8 cellular contexts compared by ENCODE assay signal in the genomic region with DNA sequence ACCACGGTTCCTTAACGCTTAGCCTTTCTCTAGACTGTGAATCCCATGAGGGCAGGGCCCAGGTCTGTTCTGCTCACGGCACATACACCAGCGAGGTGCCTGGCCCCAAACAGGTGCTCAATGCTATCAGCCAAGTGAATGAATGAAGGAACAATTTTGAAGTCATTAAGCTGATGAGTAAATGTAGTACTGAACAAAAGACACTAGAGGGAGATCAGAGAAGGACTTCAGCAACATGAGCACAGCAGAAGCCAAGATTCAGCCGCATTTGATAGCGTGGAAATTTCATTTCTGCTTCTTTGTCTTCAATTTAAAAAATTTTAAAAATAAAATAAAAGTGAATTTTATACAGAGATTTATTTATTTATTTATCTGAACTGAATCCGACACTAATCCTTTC. TPM values are rescaled to one million over a fixed set of nuclear protein-coding genes. Genes with fewer than 3 reads are reported as not detected.
A peak's percentile ranks its signal among the peaks of the same experiment; 100 is the strongest.
DNase-seq lines count a peak whose midpoint lies in the region; ATAC-seq, FAIRE-seq and TF ChIP-seq lines count a peak whose summit lies in the region.

No MANE protein-coding gene starts in this region.

- WGBS in small intestine, 3 donors = 77 to 83% (median 78%) methylated on average over 7 of the region's 7 CpGs

- TF ChIP-seq POLR2A in gastrocnemius medialis (IDR thresholded peaks at IDR 0.05) = no peak

- no peaks in the 10 kb centered on the region for H3K4me1 ChIP-seq in small intestine (ENCODE audit: control insufficient read depth in 2 of 2, insufficient read depth in 1 of 2, low read depth in 1 of 2, low read length in 1 of 2)
- no peaks in the 10 kb centered on the region for H3K4me1 ChIP-seq in gastrocnemius medialis

- peaks cover 1% of the 10 kb centered on the region for H3K9me3 ChIP-seq in small intestine (ENCODE audit: control insufficient read depth, low read depth)
- no peaks in the 10 kb centered on the region for H3K9me3 ChIP-seq in gastrocnemius medialis

- ATAC-seq in GM19351 (IDR thresholded peaks at IDR 0.05; ENCODE audit: unreplicated experiment) = peak; percentile 55
- no peak for ATAC-seq in gastrocnemius medialis

- DNase-seq in NCI-H526 treated with DMSO at 0.1 percent for 48 hours (lab: John Stamatoyannopoulos, UW) = peak; percentile 26
- DNase-seq in epithelial cell of esophagus (ENCODE audit: low read depth) = peak; percentile 21
- peak; percentile 1 for DNase-seq in skeletal muscle cell (ENCODE audit: low read depth)
- no peak for DNase-seq in DMS 273 treated with DMSO at 0.1 percent for 48 hours (lab: John Stamatoyannopoulos, UW)
- no peak for DNase-seq in small intestine
- no peak for DNase-seq in gastrocnemius medialis
- no peak for DNase-seq in stimulated activated CD4-positive, alpha-beta T cell treated with anti-CD3 and anti-CD28 coated beads, Interleukin-2, amount 100 ng/mL, for 24 hours

- H3K36me3 ChIP-seq in small intestine (ENCODE audit: control insufficient read depth in 2 of 2, insufficient read depth in 2 of 2, low read length in 2 of 2) = no peaks in the 10 kb centered on the region
- H3K36me3 ChIP-seq in gastrocnemius medialis = no peaks in the 10 kb centered on the region

- peak; percentile 29 for TF ChIP-seq CTCF in epithelial cell of esophagus (IDR thresholded peaks at IDR 0.05; ENCODE audit: insufficient read depth, low read depth, low read length, missing control alignments)
- TF ChIP-seq CTCF in gastrocnemius medialis (IDR thresholded peaks at IDR 0.05 in 4 of 5, conservative IDR thresholded peaks at IDR 0.05 in 1 of 5) = peak in 1 of 5 experiments; percentile 31

- H3K27me3 ChIP-seq in small intestine (ENCODE audit: control insufficient read depth in 2 of 2, insufficient read depth in 2 of 2, low read length in 2 of 2) = no peaks in the 10 kb centered on the region
- H3K27me3 ChIP-seq in gastrocnemius medialis = no peaks in the 10 kb centered on the region

- no peak overlapping the region for H3K4me3 ChIP-seq in epithelial cell of esophagus (ENCODE audit: low read length)
- no peak overlapping the region for H3K4me3 ChIP-seq in skeletal muscle cell (ENCODE audit: low read depth, low read length)
- no peak overlapping the region for H3K4me3 ChIP-seq in small intestine (ENCODE audit: low read depth in 1 of 2, low read length in 2 of 2)
- H3K4me3 ChIP-seq in gastrocnemius medialis = no peak overlapping the region

- intact Hi-C loops in gastrocnemius medialis (cut with DNase I; ENCODE audit: low total_unique reads) = no loop called here

- H3K27ac ChIP-seq in small intestine (ENCODE audit: low read depth in 1 of 2, low read length in 1 of 2) (no peak overlapping the region), gastrocnemius medialis (no peak overlapping the region)

- no peak for FAIRE-seq in small intestine (lab: Jason Lieb, UNC)

- in situ Hi-C loops in gastrocnemius medialis (cut with MboI; ENCODE audit: low sequenced_read_pairs in 4 of 4) = loop anchor here in 1 of 4 donors (25.0 kb wide), 1 partner anchor 278 kb away; no protein-coding TSS in a partner anchor

RNA-seq across cellular contexts. Expression of a gene that starts 20.1 kb away (rescaled TPM):
- under 1 TPM in 1 of 3 donors, not detected in 2; 0.03 TPM for polyA plus RNA-seq in small intestine
- under 1 TPM in 1 of 4 donors, not detected in 3; 0.02 TPM for total RNA-seq in gastrocnemius medialis

Comparison
In these comparisons a context has a peak if more than half of its experiments do, and no peak if none do; other contexts are left out.
1. DNase-seq: peak in NCI-H526 treated with DMSO at 0.1 percent for 48 hours (single experiment), epithelial cell of esophagus (single experiment) and skeletal muscle cell (single experiment); none in DMS 273 treated with DMSO at 0.1 percent for 48 hours (single experiment), small intestine (single experiment), gastrocnemius medialis (0 of 2) and stimulated activated CD4-positive, alpha-beta T cell treated with anti-CD3 and anti-CD28 coated beads, Interleukin-2, amount 100 ng/mL, for 24 hours (0 of 2).